8 cellular contexts compared by ENCODE assay signal in genomic region chr3:354433-354832, GRCh38.
DNase-seq lines count a peak whose midpoint lies in the region; ATAC-seq, FAIRE-seq and TF ChIP-seq lines count a peak whose summit lies in the region.

No MANE protein-coding gene starts in this region.

- H3K4me1 ChIP-seq in GM12878 (ENCODE audit: control insufficient read depth, insufficient read depth, low read length) (no peaks in the 10 kb centered on the region), tibial artery (no peaks in the 10 kb centered on the region)

- no peak overlapping the region for H3K4me2 ChIP-seq in GM12878 (ENCODE audit: control insufficient read depth, insufficient read depth)

- CTCF ChIA-PET in GM12878 (lab: Yijun Ruan, JAX) = interaction anchor here (0.6 to 12.4 kb wide), 89 partner anchors 9 to 342 kb away, joined by 3 to 415 read pairs (median 6); no protein-coding TSS in a partner anchor

- POLR2A ChIA-PET in GM12878 (lab: Charles Lee) = interaction anchor here (0.7 to 2.0 kb wide), 6 partner anchors 9 to 312 kb away, joined by 3 to 5 read pairs (median 4); no protein-coding TSS in a partner anchor

- no peaks in the 10 kb centered on the region for H3K27me3 ChIP-seq in GM12878 (replicated peaks in 1 of 2; ENCODE audit: control insufficient read depth in 2 of 2, insufficient read depth in 2 of 2, low read length in 1 of 2)
- no peaks in the 10 kb centered on the region for H3K27me3 ChIP-seq in tibial artery

- no peak for TF ChIP-seq POLR2A in GM12878 (IDR thresholded peaks at IDR 0.05; ENCODE audit: low read depth, low read length)

- H3K4me3 ChIP-seq in GM12878 = no peak overlapping the region
- no peak overlapping the region for H3K4me3 ChIP-seq in tibial artery

- peak; percentile 51 to 82 (median 73) for DNase-seq in NCI-H1417 (lab: John Stamatoyannopoulos, UW)
- no peak for DNase-seq in NCI-H1417 treated with DMSO at 0.1 percent for 48 hours (lab: John Stamatoyannopoulos, UW)
- DNase-seq in NCI-H748 (lab: John Stamatoyannopoulos, UW; ENCODE audit: unreplicated experiment) = peak; percentile 69
- peak; percentile 60 for DNase-seq in GM12878 (ENCODE audit: low read depth, low spot score)
- DNase-seq in kidney glomerular epithelial cell (lab: John Stamatoyannopoulos, UW) = peak; percentile 33
- no peak for DNase-seq in tibial artery

- H3K9ac ChIP-seq in GM12878 (ENCODE audit: control insufficient read depth, insufficient read depth, low read length) = no peak overlapping the region

- H3K36me3 ChIP-seq in GM12878 (ENCODE audit: control insufficient read depth in 2 of 2, insufficient read depth in 2 of 2, low read length in 1 of 2) = no peaks in the 10 kb centered on the region
- no peaks in the 10 kb centered on the region for H3K36me3 ChIP-seq in tibial artery

- RAD21 ChIA-PET in GM12878 (lab: Charles Lee; ENCODE audit: unreplicated experiment) = interaction anchor here (0.6 to 9.9 kb wide), 77 partner anchors 8 to 341 kb away, joined by 3 to 328 read pairs (median 6); no protein-coding TSS in a partner anchor

- peak; percentile 94 for TF ChIP-seq RAD21 in GM12878 (IDR thresholded peaks at IDR 0.05; ENCODE audit: insufficient read depth, low read depth, low read length)

- no peak for TF ChIP-seq EP300 in GM12878 (IDR thresholded peaks at IDR 0.05; ENCODE audit: borderline replicate concordance in 1 of 2, control insufficient read depth in 1 of 2, low read depth in 2 of 2, low read length in 2 of 2)

- H4K20me1 ChIP-seq in GM12878 (ENCODE audit: control insufficient read depth, insufficient read depth) = no peaks in the 10 kb centered on the region

- H3K79me2 ChIP-seq in GM12878 (ENCODE audit: control insufficient read depth, insufficient read depth, low read length) = no peaks in the 10 kb centered on the region

- 14% methylated on average over 3 of the region's 3 CpGs for WGBS in GM12878 (ENCODE audit: insufficient coverage, insufficient replicate concordance, low lambda C conversion rate, missing lambda C conversion rate)

- no peaks in the 10 kb centered on the region for H3K9me3 ChIP-seq in GM12878 (replicated peaks; ENCODE audit: control insufficient read depth, insufficient read depth, low read length)
- no peaks in the 10 kb centered on the region for H3K9me3 ChIP-seq in tibial artery

- SMC1A ChIA-PET in GM12878 (lab: Charles Lee; ENCODE audit: uncharacterized antibody, unreplicated experiment) = interaction anchor here (0.7 to 8.7 kb wide), 91 partner anchors 9 to 339 kb away, joined by 3 to 331 read pairs (median 6); no protein-coding TSS in a partner anchor

- BruUV-seq in GM12878 (replicated peaks; lab: Mats Ljungman, UMichigan) = no TSS peak

- peak; percentile 72 to 84 (median 76) for TF ChIP-seq CTCF in GM12878 (IDR thresholded peaks at IDR 0.05 in 2 of 3, conservative IDR thresholded peaks at IDR 0.05 in 1 of 3; ENCODE audit: control insufficient read depth in 2 of 3, extremely low read depth in 1 of 3, insufficient read depth in 1 of 3, low read depth in 3 of 3, low read length in 3 of 3)
- peak; percentile 29 to 50 for TF ChIP-seq CTCF in tibial artery (IDR thresholded peaks at IDR 0.05)

- peak; percentile 99 for FAIRE-seq in GM12878 (lab: Jason Lieb, UNC)

- H2AFZ ChIP-seq in GM12878 (ENCODE audit: control insufficient read depth, low read depth, low read length) = no peak overlapping the region

- H3K27ac ChIP-seq in GM12878 (ENCODE audit: control insufficient read depth, insufficient read depth) = no peak overlapping the region
- no peak overlapping the region for H3K27ac ChIP-seq in tibial artery

- intact Hi-C loops in GM12878 (cut with micrococcal nuclease; ENCODE audit: unreplicated experiment) (loop anchor here (1.0 to 5.0 kb wide), 4 partner anchors 23 to 311 kb away; partner anchors contain the start of gene CHL1), tibial artery (cut with DNase I; ENCODE audit: low total_unique reads) (no loop called here)

- in situ Hi-C loops in GM12878 (cut with MboI) = no loop called here

- ATAC-seq in GM19351 (IDR thresholded peaks at IDR 0.05; ENCODE audit: unreplicated experiment) (peak; percentile 75), HG03354 (IDR thresholded peaks at IDR 0.05; ENCODE audit: poor library complexity, severe bottlenecking, unreplicated experiment) (peak; percentile 58), GM12878 (peak; percentile 87)

TF ChIP-seq in GM12878, 131 proteins besides CTCF, POLR2A, EP300 and RAD21 (continues in another document):
- TF ChIP-seq RB1 (IDR thresholded peaks at IDR 0.05; ENCODE audit: borderline replicate concordance) (peak; percentile 47; the same call in 1 of the 2 replicates), SMC3 (IDR thresholded peaks at IDR 0.05; ENCODE audit: borderline replicate concordance, low read length) (peak; percentile 95), IRF5 (IDR thresholded peaks at IDR 0.05; ENCODE audit: borderline replicate concordance) (no peak), MYC (IDR thresholded peaks at IDR 0.05; ENCODE audit: insufficient read depth, insufficient read length, insufficient replicate concordance, low read length, severe bottlenecking) (no peak), BRCA1 (IDR thresholded peaks at IDR 0.05; ENCODE audit: low read depth, low read length) (no peak), CREB1 (IDR thresholded peaks at IDR 0.05; ENCODE audit: low read depth) (no peak), SMARCA5 (IDR thresholded peaks at IDR 0.05) (peak; percentile 51; the same call in 1 of the 2 replicates), RAD51 (IDR thresholded peaks at IDR 0.05) (no peak), PKNOX1 (IDR thresholded peaks at IDR 0.05) (no peak), CHD4 (IDR thresholded peaks at IDR 0.05) (no peak), RBBP5 (conservative IDR thresholded peaks at IDR 0.05) (no peak), MLLT1 (IDR thresholded peaks at IDR 0.05) (0 out of 2 replicates have a peak, but pooled peaks have one; percentile 20), STAT1 (conservative IDR thresholded peaks at IDR 0.05) (no peak), JUND (IDR thresholded peaks at IDR 0.05; ENCODE audit: low read depth, low read length) (no peak), ZNF24 (IDR thresholded peaks at IDR 0.05) (0 out of 2 replicates have a peak, but pooled peaks have one; percentile 15), SREBF1 (IDR thresholded peaks at IDR 0.05; ENCODE audit: low read length) (no peak), KLF5 (IDR thresholded peaks at IDR 0.05; ENCODE audit: partially characterized antibody) (no peak), CHD1 (IDR thresholded peaks at IDR 0.05; ENCODE audit: low read depth, low read length) (no peak), SIX5 (IDR thresholded peaks at IDR 0.05; ENCODE audit: low read depth, low read length, severe bottlenecking) (no peak), E2F8 (IDR thresholded peaks at IDR 0.05; ENCODE audit: low read depth, partially characterized antibody) (no peak)

Comparison
In these comparisons a context has a peak if more than half of its experiments do, and no peak if none do; other contexts are left out.
1. DNase-seq: peak in NCI-H1417 (3 of 3), NCI-H748 (single experiment), GM12878 (single experiment) and kidney glomerular epithelial cell (single experiment); none in NCI-H1417 treated with DMSO at 0.1 percent for 48 hours (single experiment) and tibial artery (0 of 2).
2. Peak in every context shown above with its lines, with median percentiles within 50 percentile points of each other: ATAC-seq.